Comparison of ENCODE assay signal across 8 cellular contexts in genomic region chr11:116930177-116930576, GRCh38.
DNase-seq lines count a peak whose midpoint lies in the region; ATAC-seq and TF ChIP-seq lines count a peak whose summit lies in the region.

No MANE protein-coding gene starts in this region.

- no TSS peak for BruUV-seq in mammary epithelial cell (replicated peaks; lab: Mats Ljungman, UMichigan)

- TF ChIP-seq CTCF in Peyer's patch (IDR thresholded peaks at IDR 0.05), result no peak
- TF ChIP-seq CTCF in mammary epithelial cell (conservative IDR thresholded peaks at IDR 0.05 in 1 of 2, IDR thresholded peaks at IDR 0.05 in 1 of 2; ENCODE audit: extremely low read depth in 1 of 2, insufficient read depth in 1 of 2, low read depth in 1 of 2, low read length in 2 of 2), result no peak
- TF ChIP-seq CTCF in mesothelial cell of epicardium (IDR thresholded peaks at IDR 0.05; ENCODE audit: unreplicated experiment), result no peak

- DNase-seq in Peyer's patch (peak in 2 of 3 donors; percentile 57 to 75), mammary epithelial cell (peak; percentile 33), mesothelial cell of epicardium (ENCODE audit: low spot score in 2 of 2, unreplicated experiment in 2 of 2) (no peak), aorta (no peak), NCI-H2081 (lab: John Stamatoyannopoulos, UW) (no peak), CD1c-positive myeloid dendritic cell (ENCODE audit: extremely low spot score) (no peak)

- no peak overlapping the region for H3K4me3 Mint-ChIP-seq in mesothelial cell of epicardium

- TF ChIP-seq POLR2A in Peyer's patch (IDR thresholded peaks at IDR 0.05), result no peak

- peak overlapping the region; percentile 56 to 76 (median 67) for H3K4me2 ChIP-seq in BLaER1 treated with 17β-estradiol and CSF1 and Interleukin-3, amounts not matched to agents 10 nM and 100 nM
- H3K4me2 ChIP-seq in mammary epithelial cell (ENCODE audit: insufficient read depth, low read depth, low read length), result peak overlapping the region; percentile 78

- H3K27ac ChIP-seq in BLaER1 treated with 17β-estradiol and CSF1 and Interleukin-3, amounts not matched to agents 10 nM and 100 nM, result peak overlapping the region in 8 of 11 experiments; percentile 2 to 71 (median 23); a peak in 7 of 22 replicates
- H3K27ac ChIP-seq in Peyer's patch (peak overlapping the region; percentile 34 to 80 (median 68)), mammary epithelial cell (ENCODE audit: insufficient read depth, low read depth, low read length) (peak overlapping the region; percentile 51), aorta (ENCODE audit: low read depth in 1 of 2, low read length in 2 of 2) (no peak overlapping the region)

- peak overlapping the region; percentile 39 for H2AFZ ChIP-seq in mammary epithelial cell (ENCODE audit: low read depth, low read length)

- ATAC-seq in aorta (ENCODE audit: low FRiP score), result peak; percentile 47
- no peak for ATAC-seq in GM21423 (IDR thresholded peaks at IDR 0.05; ENCODE audit: unreplicated experiment)

- H3K4me3 ChIP-seq in BLaER1 treated with 17β-estradiol and CSF1 and Interleukin-3, amounts not matched to agents 10 nM and 100 nM, result no peak overlapping the region
- H3K4me3 ChIP-seq in Peyer's patch (peak overlapping the region in 3 of 4 donors; percentile 3 to 21 (median 13)), mammary epithelial cell (replicated peaks in 1 of 3; ENCODE audit: insufficient read depth in 1 of 3, low read depth in 2 of 3, low read length in 3 of 3) (peak overlapping the region in 1 of 3 experiments; percentile 10), aorta (ENCODE audit: low read length in 2 of 2) (no peak overlapping the region)

- no peaks in the 10 kb centered on the region for H3K27me3 ChIP-seq in BLaER1 treated with 17β-estradiol and CSF1 and Interleukin-3, amounts not matched to agents 10 nM and 100 nM
- no peaks in the 10 kb centered on the region for H3K27me3 ChIP-seq in Peyer's patch
- H3K27me3 ChIP-seq in mammary epithelial cell (ENCODE audit: insufficient read depth, low read length), result no peaks in the 10 kb centered on the region
- H3K27me3 ChIP-seq in aorta (ENCODE audit: control insufficient read depth in 1 of 2, insufficient read depth in 2 of 2, low read length in 1 of 2), result no peaks in the 10 kb centered on the region

- peaks cover 48% of the 10 kb centered on the region for H3K4me1 Mint-ChIP-seq in mesothelial cell of epicardium

- peaks cover 0 to 3% (median 0%) of the 10 kb centered on the region in 11 experiments; a peak in 1 of 22 replicates for H3K9me3 ChIP-seq in BLaER1 treated with 17β-estradiol and CSF1 and Interleukin-3, amounts not matched to agents 10 nM and 100 nM (replicated peaks in 1 of 11)
- H3K9me3 ChIP-seq in Peyer's patch, result no peaks in the 10 kb centered on the region
- no peaks in the 10 kb centered on the region for H3K9me3 ChIP-seq in mammary epithelial cell (replicated peaks; ENCODE audit: insufficient read depth, low read length)
- H3K9me3 ChIP-seq in aorta (ENCODE audit: control insufficient read depth, low read length), result no peaks in the 10 kb centered on the region

- in situ Hi-C loops in mammary epithelial cell (cut with MboI; ENCODE audit: low sequenced_read_pairs in 2 of 2), result no loop called here

- H3K79me2 ChIP-seq in mammary epithelial cell (ENCODE audit: insufficient read depth, low read length), result peaks cover 6% of the 10 kb centered on the region

- H3K36me3 Mint-ChIP-seq in mesothelial cell of epicardium, result peaks cover 16% of the 10 kb centered on the region

- intact Hi-C loops in mammary epithelial cell (cut with micrococcal nuclease), result no loop called here
- intact Hi-C loops in aorta (cut with DNase I), result no loop called here

- no peaks in the 10 kb centered on the region for H3K27me3 Mint-ChIP-seq in mesothelial cell of epicardium (ENCODE audit: low read depth)

- dilution Hi-C loops in mammary epithelial cell (cut with HindIII; ENCODE audit: low sequenced_read_pairs), result no loop called here

- peak overlapping the region; percentile 70 for H3K27ac Mint-ChIP-seq in mesothelial cell of epicardium

- peaks cover 48 to 60% (median 52%) of the 10 kb centered on the region in 10 experiments for H3K4me1 ChIP-seq in BLaER1 treated with 17β-estradiol and CSF1 and Interleukin-3, amounts not matched to agents 10 nM and 100 nM
- H3K4me1 ChIP-seq in Peyer's patch (peaks cover 0 to 35% (median 14%) of the 10 kb centered on the region in 4 donors), mammary epithelial cell (ENCODE audit: insufficient read depth, low read length) (peaks cover 28% of the 10 kb centered on the region), aorta (ENCODE audit: control insufficient read depth in 1 of 2, insufficient read depth in 2 of 2, low read length in 2 of 2) (no peaks in the 10 kb centered on the region)

- H3K36me3 ChIP-seq in BLaER1 treated with 17β-estradiol and CSF1 and Interleukin-3, amounts not matched to agents 10 nM and 100 nM, result peaks cover 10 to 48% (median 32%) of the 10 kb centered on the region in 11 experiments; a peak in 21 of 22 replicates
- H3K36me3 ChIP-seq in Peyer's patch (peaks cover 0 to 12% (median 0%) of the 10 kb centered on the region in 3 donors), mammary epithelial cell (ENCODE audit: insufficient read depth, low read length) (no peaks in the 10 kb centered on the region), aorta (ENCODE audit: control insufficient read depth in 1 of 2, insufficient read depth in 2 of 2, low read length in 1 of 2) (no peaks in the 10 kb centered on the region)

- WGBS in mammary epithelial cell (ENCODE audit: low coverage, missing lambda C conversion rate), result 28% methylated on average over 4 of the region's 4 CpGs
- WGBS in aorta, 2 donors, result 22 to 24% methylated on average over 4 of the region's 4 CpGs

- CTCF ChIA-PET in mammary epithelial cell (lab: Charles Lee; ENCODE audit: low non-redundant PET), result no interaction called here

- H4K20me1 ChIP-seq in BLaER1 treated with 17β-estradiol and CSF1 and Interleukin-3, amounts not matched to agents 10 nM and 100 nM, result peaks cover 0 to 32% (median 0%) of the 10 kb centered on the region in 11 experiments; a peak in 9 of 22 replicates
- no peaks in the 10 kb centered on the region for H4K20me1 ChIP-seq in mammary epithelial cell (ENCODE audit: insufficient read depth, low read length)

- 0 out of 22 replicates have a peak overlapping the region, but pooled peaks of 1 of the 11 experiments have one; percentile 1 for H3K9ac ChIP-seq in BLaER1 treated with 17β-estradiol and CSF1 and Interleukin-3, amounts not matched to agents 10 nM and 100 nM
- peak overlapping the region; percentile 34 for H3K9ac ChIP-seq in mammary epithelial cell (ENCODE audit: insufficient read depth, low read length)

- peaks cover 11% of the 10 kb centered on the region for H3K9me3 Mint-ChIP-seq in mesothelial cell of epicardium

Comparison
In these comparisons a context has a peak if more than half of its experiments do, and no peak if none do; other contexts are left out.
1. H3K27ac ChIP-seq: peak in BLaER1 treated with 17β-estradiol and CSF1 and Interleukin-3, amounts not matched to agents 10 nM and 100 nM (8 of 11), Peyer's patch (4 of 4) and mammary epithelial cell (single experiment); none in aorta (0 of 2).
2. H3K4me3 ChIP-seq: peak in Peyer's patch (3 of 4); none in BLaER1 treated with 17β-estradiol and CSF1 and Interleukin-3, amounts not matched to agents 10 nM and 100 nM (0 of 10) and aorta (0 of 2).
3. DNase-seq: peak in Peyer's patch (2 of 3) and mammary epithelial cell (single experiment); none in mesothelial cell of epicardium (0 of 2), aorta (0 of 2), NCI-H2081 (0 of 2) and CD1c-positive myeloid dendritic cell (single experiment).